1 cellular context compared by ENCODE assay signal in genomic region chr17:37553357-37553966, GRCh38.
TF ChIP-seq lines count a peak whose summit lies in the region.

No MANE protein-coding gene starts in this region.

TF ChIP-seq in WTC11, 78 proteins besides CTCF, POLR2A, EP300 and RAD21 (continued from another document):
- TF ChIP-seq MAX (CRISPR knock-in tag; IDR thresholded peaks at IDR 0.05) (no peak), AFF4 (CRISPR knock-in tag; IDR thresholded peaks at IDR 0.05; ENCODE audit: borderline replicate concordance) (no peak), IRF1 (CRISPR knock-in tag; IDR thresholded peaks at IDR 0.05) (no peak), USF1 (CRISPR knock-in tag; IDR thresholded peaks at IDR 0.05) (no peak), E2F1 (CRISPR knock-in tag; IDR thresholded peaks at IDR 0.05) (no peak), ATF3 (CRISPR knock-in tag; conservative IDR thresholded peaks at IDR 0.05) (no peak), ESRRA (CRISPR knock-in tag; IDR thresholded peaks at IDR 0.05; ENCODE audit: borderline replicate concordance) (no peak)
TF ChIP-seq in WTC11: peak in this region for 0.
